21 cellular contexts compared by ENCODE assay signal in the genomic region with DNA sequence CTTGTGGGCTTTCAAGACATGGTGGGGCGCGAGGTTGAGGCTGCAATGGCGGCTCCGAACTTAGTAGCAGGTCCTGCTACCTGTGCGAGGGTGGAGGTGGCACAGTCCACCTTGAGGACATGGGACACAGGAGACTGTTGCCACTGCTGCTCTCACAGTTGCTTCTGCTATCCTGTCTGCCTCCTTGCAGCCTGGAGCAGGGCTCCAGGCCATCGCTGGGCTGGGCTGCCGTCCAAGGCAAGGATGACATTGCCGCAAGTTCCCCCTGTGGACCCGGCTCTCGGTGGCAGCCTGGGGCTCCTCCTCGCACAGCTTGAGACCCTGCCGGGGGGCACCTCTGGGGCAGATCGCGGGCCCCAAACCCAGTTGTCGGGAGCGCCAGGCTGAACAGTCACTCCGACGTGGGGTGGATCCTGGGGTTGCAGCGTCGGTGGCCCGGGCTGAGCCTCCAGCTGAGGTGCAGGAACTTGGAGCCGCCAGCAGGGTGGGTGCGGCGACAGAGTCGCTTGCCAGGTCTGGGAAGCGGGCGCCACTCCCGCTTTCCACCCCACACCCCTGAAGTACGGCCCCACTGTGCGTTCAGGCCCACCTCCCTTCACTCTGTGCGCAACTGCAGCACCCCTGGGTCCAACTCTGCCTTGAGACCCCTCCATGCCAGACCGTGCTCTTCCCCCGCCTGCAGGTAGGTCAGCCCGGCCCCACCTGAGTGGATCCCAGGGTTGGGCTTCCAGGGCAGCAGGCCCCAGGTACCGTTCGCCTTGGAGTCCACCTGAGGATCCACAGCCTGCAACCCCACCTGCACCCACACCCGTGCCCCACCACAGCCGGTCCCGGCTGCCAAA.
"Had no signal": no experiment of that assay in that cellular context is flagged by ENCODE, and none has a peak within 500 bp of the region (broad histone marks: within the 10 kb centered on the region; RNA-seq: fewer than 3 reads in every experiment).

No MANE protein-coding gene starts in this region.

- H3K4me1 ChIP-seq: uterus had no signal

- H3K36me3 ChIP-seq: adrenal gland, prostate gland, sigmoid colon, thoracic aorta, uterus had no signal

- H3K27ac ChIP-seq: adrenal gland, epithelial cell of prostate, prostate gland, sigmoid colon, stomach, thoracic aorta, uterus had no signal

- H3K36me3 Mint-ChIP-seq: natural killer cell had no signal

- H3K27ac Mint-ChIP-seq: activated naive CD4-positive, alpha-beta T cell treated with anti-CD3 and anti-CD28 coated beads, Interleukin-2, amount 10 ng/mL, durations not matched to agents 7 days and 5 days; activated T-helper 17 cell treated with anti-CD3 and anti-CD28 coated beads, Interleukin-2, amount 50 U/mL, for 72 hours; immature natural killer cell; natural killer cell had no signal

- H3K4me3 ChIP-seq: adrenal gland, prostate gland, sigmoid colon, stomach, thoracic aorta, uterus had no signal

- H3K27me3 Mint-ChIP-seq: activated naive CD4-positive, alpha-beta T cell treated with anti-CD3 and anti-CD28 coated beads, Interleukin-2, amount 10 ng/mL, durations not matched to agents 7 days and 5 days; activated T-helper 17 cell treated with anti-CD3 and anti-CD28 coated beads, Interleukin-2, amount 50 U/mL, for 72 hours had no signal

- DNase-seq: activated CD4-positive, alpha-beta T cell treated with anti-CD3 and anti-CD28 coated beads, Interleukin-2, amount 50 U/mL, for 1 hour; activated naive CD4-positive, alpha-beta T cell treated with anti-CD3 and anti-CD28 coated beads, Interleukin-2, amount 10 ng/mL, durations not matched to agents 7 days and 5 days; activated T-cell treated with anti-CD3 and anti-CD28 coated beads for 4 hours; adrenal gland; caudate nucleus; cortex of kidney; effector memory CD4-positive, alpha-beta T cell; hippocampal formation; immature natural killer cell; left colon; mammary epithelial cell; natural killer cell; nucleus accumbens; sigmoid colon; stimulated activated CD4-positive, alpha-beta T cell treated with anti-CD3 and anti-CD28 coated beads, Interleukin-12 subunit alpha, Interleukin-12 subunit beta, amount 100 ng/mL, for 4 hours; stomach; uterus had no signal

- H3K9me3 ChIP-seq: prostate gland, sigmoid colon, thoracic aorta, uterus had no signal

- H3K4me1 Mint-ChIP-seq: activated naive CD4-positive, alpha-beta T cell treated with anti-CD3 and anti-CD28 coated beads, Interleukin-2, amount 10 ng/mL, durations not matched to agents 7 days and 5 days; immature natural killer cell; natural killer cell had no signal

- H3K4me3 Mint-ChIP-seq: activated naive CD4-positive, alpha-beta T cell treated with anti-CD3 and anti-CD28 coated beads, Interleukin-2, amount 10 ng/mL, durations not matched to agents 7 days and 5 days; activated T-helper 17 cell treated with anti-CD3 and anti-CD28 coated beads, Interleukin-2, amount 50 U/mL, for 72 hours; immature natural killer cell; natural killer cell had no signal

- H3K9me3 Mint-ChIP-seq: activated T-helper 17 cell treated with anti-CD3 and anti-CD28 coated beads, Interleukin-2, amount 50 U/mL, for 72 hours; natural killer cell had no signal

- H3K27me3 ChIP-seq: adrenal gland, sigmoid colon, stomach, uterus had no signal
